1 cellular context compared by ENCODE assay signal in genomic region chr15:22949074-22949547, GRCh38.
TF ChIP-seq lines count a peak whose summit lies in the region.

No MANE protein-coding gene starts in this region.

TF ChIP-seq in HEK293, 187 proteins besides CTCF, POLR2A, EP300 and RAD21 (continued from another document):
- TF ChIP-seq ZNF26 (tag by site-specific recombination; IDR thresholded peaks at IDR 0.05) (no peak), ZNF837 (tag by site-specific recombination; IDR thresholded peaks at IDR 0.05) (no peak), ZBTB21 (tag by site-specific recombination; IDR thresholded peaks at IDR 0.05) (no peak), PATZ1 (tag by site-specific recombination; IDR thresholded peaks at IDR 0.05) (peak; percentile 44; the same call in 1 of the 2 replicates), ZBTB17 (tag by site-specific recombination; IDR thresholded peaks at IDR 0.05) (peak; percentile 87), SP3 (tag by site-specific recombination; IDR thresholded peaks at IDR 0.05) (no peak; the same call in 1 of the 2 replicates), GLIS2 (tag by site-specific recombination; IDR thresholded peaks at IDR 0.05) (peak; percentile 63), KLF7 (tag by site-specific recombination; IDR thresholded peaks at IDR 0.05; ENCODE audit: borderline replicate concordance) (no peak), ZNF530 (tag by site-specific recombination; IDR thresholded peaks at IDR 0.05; ENCODE audit: low read depth) (no peak), SP2 (tag by site-specific recombination; IDR thresholded peaks at IDR 0.05) (peak; percentile 82), ZNF169 (tag by site-specific recombination; IDR thresholded peaks at IDR 0.05) (no peak), ZNF626 (tag by site-specific recombination; IDR thresholded peaks at IDR 0.05) (no peak), ZXDB (tag by site-specific recombination; IDR thresholded peaks at IDR 0.05) (no peak), ZNF248 (tag by site-specific recombination; IDR thresholded peaks at IDR 0.05) (no peak), ZNF341 (tag by site-specific recombination; IDR thresholded peaks at IDR 0.05; ENCODE audit: low read depth) (peak; percentile 77), ZNF658 (tag by site-specific recombination; IDR thresholded peaks at IDR 0.05) (no peak), IKZF3 (tag by site-specific recombination; IDR thresholded peaks at IDR 0.05) (peak; percentile 47; the same call in 1 of the 2 replicates), KLF1 (tag by site-specific recombination; IDR thresholded peaks at IDR 0.05) (0 out of 2 replicates have a peak, but pooled peaks have one; percentile 5), ZBTB8A (tag by site-specific recombination; IDR thresholded peaks at IDR 0.05) (peak; percentile 77; the same call in 1 of the 2 replicates), HOXA7 (CRISPR knock-in tag; IDR thresholded peaks at IDR 0.05; ENCODE audit: borderline replicate concordance) (no peak), ZNF121 (tag by site-specific recombination; IDR thresholded peaks at IDR 0.05) (no peak), ZIC2 (tag by site-specific recombination; IDR thresholded peaks at IDR 0.05) (peak; percentile 61), ZNF112 (tag by site-specific recombination; IDR thresholded peaks at IDR 0.05) (no peak), ZNF423 (tag by site-specific recombination; IDR thresholded peaks at IDR 0.05) (peak; percentile 65; the same call in 1 of the 2 replicates), ZNF692 (tag by site-specific recombination; IDR thresholded peaks at IDR 0.05) (no peak), ZNF366 (tag by site-specific recombination; conservative IDR thresholded peaks at IDR 0.05) (0 out of 2 replicates have a peak, but pooled peaks have one; percentile 15), ZNF580 (tag by site-specific recombination; IDR thresholded peaks at IDR 0.05) (no peak), ZNF585B (tag by site-specific recombination; IDR thresholded peaks at IDR 0.05) (no peak), ZFP37 (tag by site-specific recombination; IDR thresholded peaks at IDR 0.05) (no peak), ZNF549 (tag by site-specific recombination; IDR thresholded peaks at IDR 0.05) (no peak)
